22 cellular contexts compared by ENCODE assay signal in the genomic region with DNA sequence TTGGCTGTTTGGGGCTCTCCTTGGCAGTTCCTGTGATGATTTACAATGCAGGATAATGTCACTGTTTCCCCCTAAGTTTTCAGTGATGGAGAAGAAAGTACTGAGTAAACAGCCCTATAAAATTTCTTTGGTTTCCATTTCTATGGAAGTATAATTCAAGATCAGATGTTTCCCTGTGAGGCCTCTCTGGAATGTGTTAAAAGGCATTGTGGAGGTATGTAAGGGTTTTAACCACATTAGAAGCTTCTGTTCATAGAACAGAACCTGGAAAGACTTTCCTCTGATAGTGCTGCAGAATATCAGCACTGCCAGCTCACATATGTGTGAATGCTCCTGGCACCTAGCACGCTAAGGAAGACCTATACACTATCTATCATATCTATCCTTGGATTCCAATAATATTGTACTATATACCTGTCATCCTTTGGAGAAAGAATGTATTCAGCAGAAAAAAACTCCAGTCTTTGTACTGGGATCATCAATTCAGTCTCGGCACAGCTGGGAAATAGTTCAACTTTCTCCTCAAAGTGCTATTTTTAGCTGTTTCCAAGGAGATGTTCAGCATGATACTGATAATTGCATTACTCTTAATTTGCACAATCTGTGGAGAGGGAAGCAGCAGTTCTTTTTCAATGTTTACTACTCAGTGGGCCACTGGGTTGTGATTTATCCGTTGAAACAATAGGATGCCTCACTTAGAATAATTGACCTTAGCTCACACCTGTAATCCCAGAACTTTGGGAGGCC. TPM values are rescaled to one million over a fixed set of nuclear protein-coding genes. Genes with fewer than 3 reads are reported as not detected.
DNase-seq lines count a peak whose midpoint lies in the region; ATAC-seq and TF ChIP-seq lines count a peak whose summit lies in the region.
"Had no signal": no experiment of that assay in that cellular context is flagged by ENCODE, and none has a peak within 500 bp of the region (broad histone marks: within the 10 kb centered on the region; RNA-seq: fewer than 3 reads in every experiment).

No MANE protein-coding gene starts in this region.

- no peak overlapping the region for H3K27ac Mint-ChIP-seq in activated CD4-positive, alpha-beta memory T cell treated with anti-CD3 and anti-CD28 coated beads, Interleukin-2, amount 10 ng/mL, durations not matched to agents 7 days and 5 days
- H3K27ac Mint-ChIP-seq: activated naive CD8-positive, alpha-beta T cell had no signal

- peaks cover 38% of the 10 kb centered on the region for H3K36me3 Mint-ChIP-seq in activated CD4-positive, alpha-beta memory T cell treated with anti-CD3 and anti-CD28 coated beads, Interleukin-2, amount 10 ng/mL, durations not matched to agents 7 days and 5 days (ENCODE audit: low read depth)

- H3K4me3 ChIP-seq in choroid plexus epithelial cell (ENCODE audit: low read depth, low read length), result no peak overlapping the region
- no peak overlapping the region for H3K4me3 ChIP-seq in upper lobe of right lung
- H3K4me3 ChIP-seq: BLaER1 treated with 17β-estradiol and CSF1 and Interleukin-3, amounts not matched to agents 10 nM and 100 nM; K562 had no signal

- H3K27me3 ChIP-seq in upper lobe of right lung, result no peaks in the 10 kb centered on the region
- H3K27me3 ChIP-seq: BLaER1 treated with 17β-estradiol and CSF1 and Interleukin-3, amounts not matched to agents 10 nM and 100 nM had no signal

- no peak overlapping the region for H3K4me3 Mint-ChIP-seq in activated CD4-positive, alpha-beta memory T cell treated with anti-CD3 and anti-CD28 coated beads, Interleukin-2, amount 10 ng/mL, durations not matched to agents 7 days and 5 days
- H3K4me3 Mint-ChIP-seq: activated naive CD8-positive, alpha-beta T cell; effector memory CD8-positive, alpha-beta T cell; naive B cell had no signal

- H3K36me3 ChIP-seq in upper lobe of right lung, result peaks cover 33% of the 10 kb centered on the region

- TF ChIP-seq CTCF in choroid plexus epithelial cell (conservative IDR thresholded peaks at IDR 0.05; ENCODE audit: low read depth, low read length) (no peak), upper lobe of right lung (IDR thresholded peaks at IDR 0.05) (no peak)

- H3K9me3 Mint-ChIP-seq in activated CD4-positive, alpha-beta memory T cell treated with anti-CD3 and anti-CD28 coated beads, Interleukin-2, amount 10 ng/mL, durations not matched to agents 7 days and 5 days, result no peaks in the 10 kb centered on the region
- H3K9me3 Mint-ChIP-seq: effector memory CD8-positive, alpha-beta T cell; naive B cell had no signal

- H3K27ac ChIP-seq in upper lobe of right lung, result no peak overlapping the region
- H3K27ac ChIP-seq: BLaER1 treated with 17β-estradiol and CSF1 and Interleukin-3, amounts not matched to agents 10 nM and 100 nM had no signal

- CTCF ChIA-PET in activated CD4-positive, alpha-beta memory T cell treated with anti-CD3 and anti-CD28 coated beads, Interleukin-2, amount 10 ng/mL, durations not matched to agents 7 days and 5 days (lab: Charles Lee), result interaction anchor here (2.2 kb wide), 1 partner anchor 9 kb away, joined by 12 read pairs; no protein-coding TSS in a partner anchor

- no peaks in the 10 kb centered on the region for H3K27me3 Mint-ChIP-seq in activated CD4-positive, alpha-beta memory T cell treated with anti-CD3 and anti-CD28 coated beads, Interleukin-2, amount 10 ng/mL, durations not matched to agents 7 days and 5 days
- H3K27me3 Mint-ChIP-seq: activated naive CD8-positive, alpha-beta T cell; effector memory CD8-positive, alpha-beta T cell; naive B cell had no signal

- peaks cover 15% of the 10 kb centered on the region for H3K4me1 Mint-ChIP-seq in activated CD4-positive, alpha-beta memory T cell treated with anti-CD3 and anti-CD28 coated beads, Interleukin-2, amount 10 ng/mL, durations not matched to agents 7 days and 5 days

- H3K4me1 ChIP-seq in upper lobe of right lung, result peaks cover 5% of the 10 kb centered on the region

- peak; percentile 13 for DNase-seq in NCI-H69 (lab: John Stamatoyannopoulos, UW)
- DNase-seq in choroid plexus epithelial cell (ENCODE audit: low read depth), result peak; percentile 65
- peak; percentile 29 for DNase-seq in iris pigment epithelial cell (ENCODE audit: low read depth)
- no peak for DNase-seq in upper lobe of right lung
- no peak for DNase-seq in NCI-H345 (lab: John Stamatoyannopoulos, UW)
- no peak for DNase-seq in NCI-H2081 (lab: John Stamatoyannopoulos, UW)
- DNase-seq in activated CD4-positive, alpha-beta memory T cell treated with anti-CD3 and anti-CD28 coated beads, Interleukin-2, amount 10 ng/mL, durations not matched to agents 7 days and 5 days, result no peak
- DNase-seq: activated CD4-positive, alpha-beta T cell treated with anti-CD3 and anti-CD28 coated beads, Interleukin-2, amount 50 U/mL, for 1 hour; central memory CD4-positive, alpha-beta T cell; effector memory CD8-positive, alpha-beta T cell; foreskin fibroblast; MV-4-11; naive B cell; NCI-H748 treated with DMSO at 0.1 percent for 48 hours; small intestine; stimulated activated CD4-positive, alpha-beta T cell treated with anti-CD3 and anti-CD28 coated beads, Interleukin-4, amount 100 ng/mL, for 4 hours; stimulated activated CD8-positive, alpha-beta memory T cell treated with anti-CD3 and anti-CD28 coated beads, Interleukin-4, amount 100 ng/mL, for 48 hours had no signal

- peak; percentile 36 for ATAC-seq in upper lobe of right lung
- ATAC-seq: effector memory CD8-positive, alpha-beta T cell; K562; left lobe of liver; Panc1 had no signal

- POLR2A ChIA-PET in activated CD4-positive, alpha-beta memory T cell treated with anti-CD3 and anti-CD28 coated beads, Interleukin-2, amount 10 ng/mL, durations not matched to agents 7 days and 5 days (lab: Charles Lee), result no interaction called here

- H3K9me3 ChIP-seq in upper lobe of right lung, result no peaks in the 10 kb centered on the region
- H3K9me3 ChIP-seq: BLaER1 treated with 17β-estradiol and CSF1 and Interleukin-3, amounts not matched to agents 10 nM and 100 nM had no signal

- intact Hi-C loops in upper lobe of right lung (cut with DNase I), result no loop called here

RNA-seq across cellular contexts. Expression of a gene that starts 21.9 kb away (rescaled TPM):
- 39.6 TPM for total RNA-seq in upper lobe of right lung
- total RNA-seq in activated CD4-positive, alpha-beta memory T cell treated with anti-CD3 and anti-CD28 coated beads, Interleukin-2, amount 10 ng/mL, durations not matched to agents 7 days and 5 days, result 10 to 100 TPM; 41.6 to 43.0 TPM

Comparison
In these comparisons a context has a peak if more than half of its experiments do, and no peak if none do; other contexts are left out.
1. DNase-seq: peak in NCI-H69 (single experiment), choroid plexus epithelial cell (single experiment) and iris pigment epithelial cell (single experiment); none in upper lobe of right lung (single experiment), NCI-H345 (single experiment), NCI-H2081 (0 of 2) and activated CD4-positive, alpha-beta memory T cell treated with anti-CD3 and anti-CD28 coated beads, Interleukin-2, amount 10 ng/mL, durations not matched to agents 7 days and 5 days (single experiment).